Comparison of ENCODE assay signal across 13 cellular contexts in the genomic region with DNA sequence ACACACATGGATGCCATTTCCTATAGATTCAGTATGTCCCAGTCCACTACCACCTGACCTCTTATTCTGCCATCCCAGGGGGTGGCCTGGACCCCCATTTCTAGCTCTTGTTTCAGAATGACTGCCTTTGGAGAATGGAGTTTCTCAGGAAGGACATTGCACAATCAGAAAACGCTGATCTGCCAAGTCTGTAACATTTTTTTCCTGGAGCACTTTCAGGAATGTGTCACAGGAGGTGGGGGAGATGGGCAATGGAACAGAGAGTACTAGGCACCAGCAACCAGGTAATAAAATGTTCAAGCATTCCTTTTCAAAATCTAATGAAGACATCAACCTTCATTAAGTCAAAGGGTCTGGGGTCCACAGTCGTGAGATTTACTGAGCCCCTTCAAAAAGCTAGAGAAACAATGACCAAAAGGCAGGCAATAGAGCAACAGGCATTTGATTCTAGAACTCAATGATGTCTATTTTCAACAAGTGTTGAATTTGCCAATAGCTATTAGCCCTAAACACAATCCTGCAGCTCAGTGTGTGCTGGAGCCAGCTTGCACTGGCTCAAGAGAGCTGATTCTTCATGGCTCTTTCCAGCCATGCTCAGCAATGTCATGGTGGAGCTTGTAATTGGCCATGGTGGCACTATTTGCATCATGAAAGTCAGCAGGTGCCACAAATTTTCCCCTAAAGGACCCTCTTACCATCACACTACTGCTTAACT.
A peak's percentile ranks its signal among the peaks of the same experiment; 100 is the strongest.
DNase-seq lines count a peak whose midpoint lies in the region; ATAC-seq and TF ChIP-seq lines count a peak whose summit lies in the region.
"Had no signal": no experiment of that assay in that cellular context is flagged by ENCODE, and none has a peak within 500 bp of the region (broad histone marks: within the 10 kb centered on the region; RNA-seq: fewer than 3 reads in every experiment).

No MANE protein-coding gene starts in this region.

- H3K4me3 ChIP-seq in cardiac fibroblast (replicated peaks in 1 of 2; ENCODE audit: low read depth in 2 of 2, low read length in 2 of 2): no peak overlapping the region
- H3K4me3 ChIP-seq in HAP-1: no peak overlapping the region

- H3K36me3 ChIP-seq in HAP-1 (replicated peaks): no peaks in the 10 kb centered on the region

- no peak for TF ChIP-seq CTCF in cardiac fibroblast (IDR thresholded peaks at IDR 0.05; ENCODE audit: low read depth, low read length)

- H3K27me3 ChIP-seq in HAP-1 (ENCODE audit: low read depth): no peaks in the 10 kb centered on the region

- ATAC-seq in left cardiac atrium: peak; percentile 82 to 90
- ATAC-seq in GM19351 (IDR thresholded peaks at IDR 0.05; ENCODE audit: unreplicated experiment): no peak
- ATAC-seq in GM18498 (IDR thresholded peaks at IDR 0.05; ENCODE audit: unreplicated experiment): no peak
- no peak for ATAC-seq in GM18519 (IDR thresholded peaks at IDR 0.05; ENCODE audit: low FRiP score, unreplicated experiment)
- ATAC-seq: activated naive CD8-positive, alpha-beta T cell treated with anti-CD3 and anti-CD28 coated beads, Interleukin-2, amount 50 U/mL, for 24 hours; Panc1; T-cell had no signal

- H3K4me1 ChIP-seq in HAP-1: no peaks in the 10 kb centered on the region

- H3K9me3 ChIP-seq in HAP-1: no peaks in the 10 kb centered on the region

- DNase-seq in GM04504 (ENCODE audit: low read depth) (peak; percentile 0), cardiac fibroblast (ENCODE audit: low read depth in 2 of 2) (peak; percentile 75 to 83), left cardiac atrium (peak; percentile 30), renal cortical epithelial cell (ENCODE audit: low read depth) (peak; percentile 40), HAP-1 (ENCODE audit: low spot score in 2 of 2) (no peak)
- DNase-seq: activated CD4-positive, CD25-positive, alpha-beta regulatory T cell treated with anti-CD3 and anti-CD28 coated beads, Interleukin-2, amount 50 U/mL, for 72 hours; activated naive CD8-positive, alpha-beta T cell treated with anti-CD3 and anti-CD28 coated beads, Interleukin-2, amount 50 U/mL, for 24 hours; AML-193; T-cell had no signal

- in situ Hi-C loops in HAP-1 (cut with MboI; ENCODE audit: low sequenced_read_pairs): no loop called here

- intact Hi-C loops in left cardiac atrium (cut with DNase I): no loop called here

Comparison
In these comparisons a context has a peak if more than half of its experiments do, and no peak if none do; other contexts are left out.
1. DNase-seq: peak in GM04504 (single experiment), cardiac fibroblast (2 of 2), left cardiac atrium (single experiment) and renal cortical epithelial cell (single experiment); none in HAP-1 (0 of 2).
2. ATAC-seq: peak in left cardiac atrium (2 of 2); none in GM19351 (single experiment), GM18498 (single experiment) and GM18519 (single experiment).